21 cellular contexts compared by ENCODE assay signal in the genomic region with DNA sequence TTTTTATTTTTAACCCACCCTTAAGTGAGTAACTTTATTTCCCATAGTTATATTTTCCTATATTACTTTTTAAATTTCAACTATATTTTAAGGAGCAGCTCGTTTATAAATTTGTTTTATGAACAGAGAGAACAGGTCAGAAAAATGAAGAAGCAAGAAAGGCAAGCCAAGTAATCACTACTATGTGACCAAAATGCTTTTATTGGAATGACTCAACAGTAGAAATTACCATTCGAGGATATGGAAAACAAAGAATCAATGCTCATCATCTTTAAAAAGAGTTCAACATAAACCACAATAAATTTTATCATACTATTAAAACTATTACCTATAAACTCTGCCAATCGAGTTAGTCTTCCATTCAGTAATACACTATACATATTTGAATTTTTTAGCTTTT. TPM values are rescaled to one million over a fixed set of nuclear protein-coding genes. Genes with fewer than 3 reads are reported as not detected.
"Had no signal": no experiment of that assay in that cellular context is flagged by ENCODE, and none has a peak within 500 bp of the region (broad histone marks: within the 10 kb centered on the region; RNA-seq: fewer than 3 reads in every experiment).

No MANE protein-coding gene starts in this region.

- H3K27ac Mint-ChIP-seq: activated CD8-positive, alpha-beta T cell treated with anti-CD3 and anti-CD28 coated beads for 36 hours; activated naive CD8-positive, alpha-beta T cell treated with anti-CD3 and anti-CD28 coated beads, Interleukin-2, amount 10 ng/mL, durations not matched to agents 7 days and 5 days; dendritic cell treated with granulocyte-macrophage colony-stimulating factor and Interleukin-4, amounts not matched to agents 40 ng/mL and 50 ng/mL, for 4 days; neural progenitor cell; WTC11 had no signal

- H3K4me1 ChIP-seq: parathyroid adenoma had no signal

- H3K9me3 ChIP-seq: heart left ventricle had no signal

- H2AFZ ChIP-seq: neural progenitor cell, parathyroid adenoma had no signal

- DNase-seq: activated CD4-positive, alpha-beta T cell treated with anti-CD3 and anti-CD28 coated beads for 48 hours; activated CD8-positive, alpha-beta T cell treated with anti-CD3 and anti-CD28 coated beads for 36 hours; activated gamma-delta T cell treated with Interleukin-2 at 50 U/mL for 16 hours; activated naive CD8-positive, alpha-beta T cell treated with anti-CD3 and anti-CD28 coated beads, Interleukin-2, amount 10 ng/mL, durations not matched to agents 7 days and 5 days; activated T-cell treated with anti-CD3 and anti-CD28 coated beads, Interleukin-2, amount 50 U/mL, for 4 hours; anterior cingulate cortex; brain microvascular endothelial cell; cerebellar nuclear complex; heart left ventricle; left cardiac atrium; midbrain; stimulated activated CD4-positive, alpha-beta T cell treated with anti-CD3 and anti-CD28 coated beads, Interleukin-12 subunit alpha, Interleukin-12 subunit beta, amount 100 ng/mL, for 4 hours; stimulated activated CD4-positive, alpha-beta T cell treated with anti-CD3 and anti-CD28 coated beads, Interleukin-2, amount 100 ng/mL, for 24 hours had no signal

- H3K27me3 ChIP-seq: brain microvascular endothelial cell, heart left ventricle, neural progenitor cell had no signal

- H3K4me3 ChIP-seq: heart left ventricle, lung, neural progenitor cell had no signal

- H3K4me3 Mint-ChIP-seq: activated CD8-positive, alpha-beta T cell treated with anti-CD3 and anti-CD28 coated beads for 36 hours; activated naive CD8-positive, alpha-beta T cell treated with anti-CD3 and anti-CD28 coated beads, Interleukin-2, amount 10 ng/mL, durations not matched to agents 7 days and 5 days; activated T-cell treated with anti-CD3 and anti-CD28 coated beads, Interleukin-2, amount 50 U/mL, for 4 hours; dendritic cell treated with granulocyte-macrophage colony-stimulating factor and Interleukin-4, amounts not matched to agents 40 ng/mL and 50 ng/mL, for 4 days; neural progenitor cell; WTC11 had no signal

- H3K9me3 Mint-ChIP-seq: activated CD8-positive, alpha-beta T cell treated with anti-CD3 and anti-CD28 coated beads for 36 hours; activated naive CD8-positive, alpha-beta T cell treated with anti-CD3 and anti-CD28 coated beads, Interleukin-2, amount 10 ng/mL, durations not matched to agents 7 days and 5 days; activated T-cell treated with anti-CD3 and anti-CD28 coated beads, Interleukin-2, amount 50 U/mL, for 4 hours; dendritic cell treated with granulocyte-macrophage colony-stimulating factor and Interleukin-4, amounts not matched to agents 40 ng/mL and 50 ng/mL, for 4 days; neural progenitor cell; WTC11 had no signal

- ATAC-seq: activated CD8-positive, alpha-beta T cell treated with anti-CD3 and anti-CD28 coated beads for 36 hours; activated T-cell treated with anti-CD3 and anti-CD28 coated beads, Interleukin-2, amount 50 U/mL, for 4 hours; heart left ventricle; left cardiac atrium; WTC11 had no signal

- H3K4me2 ChIP-seq: neural progenitor cell had no signal

- H3K27me3 Mint-ChIP-seq: activated CD8-positive, alpha-beta T cell treated with anti-CD3 and anti-CD28 coated beads for 36 hours; activated naive CD8-positive, alpha-beta T cell treated with anti-CD3 and anti-CD28 coated beads, Interleukin-2, amount 10 ng/mL, durations not matched to agents 7 days and 5 days; dendritic cell treated with granulocyte-macrophage colony-stimulating factor and Interleukin-4, amounts not matched to agents 40 ng/mL and 50 ng/mL, for 4 days had no signal

- H3K36me3 ChIP-seq: neural progenitor cell had no signal

- H3K27ac ChIP-seq: brain microvascular endothelial cell, epithelial cell of prostate, heart left ventricle, neural progenitor cell, parathyroid adenoma had no signal

RNA-seq across cellular contexts. Expression of a gene that starts 41.8 kb away (rescaled TPM):
- total RNA-seq: activated CD8-positive, alpha-beta T cell treated with anti-CD3 and anti-CD28 coated beads for 36 hours; activated naive CD8-positive, alpha-beta T cell treated with anti-CD3 and anti-CD28 coated beads, Interleukin-2, amount 10 ng/mL, durations not matched to agents 7 days and 5 days; activated T-cell treated with anti-CD3 and anti-CD28 coated beads, Interleukin-2, amount 50 U/mL, for 4 hours; frontal cortex; renal cortical epithelial cell; WTC11 had no signal
